Comparison of ENCODE assay signal across 8 cellular contexts in the genomic region with DNA sequence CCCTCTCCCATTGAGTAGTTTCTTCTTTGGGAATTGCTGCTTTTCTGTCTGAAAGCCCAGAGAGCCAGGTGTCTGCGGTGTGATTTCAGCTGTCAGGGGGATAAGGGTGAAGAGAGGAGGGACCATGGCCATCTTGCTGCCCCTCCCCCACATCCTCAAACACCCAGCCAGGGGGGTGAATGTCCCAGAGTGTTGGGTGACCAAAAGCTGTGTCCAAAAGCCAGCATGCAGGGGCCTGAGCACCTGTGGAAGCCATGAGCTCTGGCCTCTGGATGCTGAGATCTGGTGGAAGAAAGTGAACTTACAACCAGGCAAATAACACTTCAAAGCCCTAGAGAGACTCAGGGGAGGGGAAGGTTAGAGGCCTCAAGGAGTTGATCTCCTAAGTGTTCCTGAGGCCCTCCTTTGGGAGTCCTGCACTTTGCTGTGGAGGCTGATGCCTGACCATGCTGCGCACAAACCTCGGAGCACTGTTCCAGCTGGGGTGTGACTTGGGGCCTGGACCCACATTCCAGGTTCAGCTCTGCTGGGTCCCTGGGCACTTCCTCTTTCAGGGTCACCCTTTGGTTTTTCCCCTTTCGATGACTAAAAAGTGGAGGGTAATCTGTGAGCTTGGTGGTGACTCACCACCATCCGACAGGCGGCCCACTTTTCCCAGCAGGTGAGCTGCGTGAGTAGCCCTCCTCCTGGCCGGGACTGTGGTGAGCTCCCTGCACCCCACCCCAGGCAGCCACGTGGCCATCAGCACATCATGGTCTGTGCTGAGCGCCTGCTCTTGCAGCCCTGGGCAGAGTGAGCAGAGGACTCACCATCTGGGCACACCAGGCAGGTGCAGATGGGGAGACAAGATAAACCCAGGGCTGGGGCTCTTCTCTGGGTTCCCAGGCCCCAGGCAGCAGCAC.
DNase-seq lines count a peak whose midpoint lies in the region; ATAC-seq and TF ChIP-seq lines count a peak whose summit lies in the region.

No MANE protein-coding gene starts in this region.

- no peak for TF ChIP-seq CTCF in CD14-positive monocyte (IDR thresholded peaks at IDR 0.05)

- peaks cover 36% of the 10 kb centered on the region for H3K4me1 Mint-ChIP-seq in CD14-positive monocyte

- H3K9me3 Mint-ChIP-seq in CD14-positive monocyte, result no peaks in the 10 kb centered on the region

- H3K27me3 Mint-ChIP-seq in CD14-positive monocyte (ENCODE audit: low read depth in 3 of 3), result peaks cover 0 to 3% (median 0%) of the 10 kb centered on the region in 3 donors

- peak; percentile 53 for ATAC-seq in GM21423 (IDR thresholded peaks at IDR 0.05; ENCODE audit: unreplicated experiment)
- ATAC-seq in esophagus mucosa, result peak; percentile 46

- peak; percentile 72 for DNase-seq in CD14-positive monocyte (ENCODE audit: low spot score)
- peak; percentile 70 for DNase-seq in NCI-H69 (lab: John Stamatoyannopoulos, UW)
- no peak for DNase-seq in occipital lobe (lab: John Stamatoyannopoulos, UW)
- DNase-seq in midbrain (lab: John Stamatoyannopoulos, UW), result no peak
- DNase-seq in HCEC 1CT, result no peak
- DNase-seq in EL, result no peak

- peaks cover 24 to 43% of the 10 kb centered on the region in 2 donors for H3K36me3 Mint-ChIP-seq in CD14-positive monocyte

- H3K27ac Mint-ChIP-seq in CD14-positive monocyte, result peak overlapping the region in 4 of 7 donors; percentile 44 to 66 (median 57)

- intact Hi-C loops in CD14-positive monocyte (cut with micrococcal nuclease), result no loop called here

- H3K4me3 Mint-ChIP-seq in CD14-positive monocyte, result peak overlapping the region in 1 of 2 donors; percentile 2

Comparison
In these comparisons a context has a peak if more than half of its experiments do, and no peak if none do; other contexts are left out.
1. DNase-seq: peak in CD14-positive monocyte (single experiment) and NCI-H69 (single experiment); none in occipital lobe (single experiment), midbrain (single experiment), HCEC 1CT (single experiment) and EL (single experiment).